15 cellular contexts compared by ENCODE assay signal in the genomic region with DNA sequence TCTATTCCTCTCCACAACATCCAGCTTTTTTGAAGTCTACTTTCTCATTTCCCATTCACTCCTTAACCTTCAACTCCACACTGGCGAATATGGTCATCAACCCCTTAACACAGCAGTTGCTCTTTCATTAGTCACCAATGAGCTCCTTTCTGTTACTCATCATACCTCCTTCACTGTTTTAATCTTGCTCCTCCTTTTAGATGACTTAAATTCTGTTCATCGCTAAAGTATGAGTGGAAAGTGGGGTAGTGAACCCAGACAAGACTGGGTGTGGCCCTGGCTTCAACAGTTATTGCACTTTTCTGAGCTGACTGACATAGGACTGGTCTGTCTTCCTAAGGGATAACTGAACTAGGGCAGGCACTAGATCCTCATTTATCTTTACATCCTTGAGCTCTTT. TPM values are rescaled to one million over a fixed set of nuclear protein-coding genes. Genes with fewer than 3 reads are reported as not detected.
DNase-seq lines count a peak whose midpoint lies in the region; ATAC-seq and TF ChIP-seq lines count a peak whose summit lies in the region.
"Had no signal": no experiment of that assay in that cellular context is flagged by ENCODE, and none has a peak within 500 bp of the region (broad histone marks: within the 10 kb centered on the region; RNA-seq: fewer than 3 reads in every experiment).

No MANE protein-coding gene starts in this region.

- H3K4me3 ChIP-seq in testis: no peak overlapping the region
- H3K4me3 ChIP-seq: left lung had no signal

- no peak for ATAC-seq in GM19395 (IDR thresholded peaks at IDR 0.05; ENCODE audit: unreplicated experiment)
- ATAC-seq: left lung, Panc1, WTC11 had no signal

- no peaks in the 10 kb centered on the region for H3K36me3 ChIP-seq in testis (ENCODE audit: low read depth, missing control alignments)
- H3K36me3 ChIP-seq: left lung had no signal

- no peak for TF ChIP-seq POLR2A in testis (IDR thresholded peaks at IDR 0.05)

- no peak overlapping the region for H3K27ac ChIP-seq in testis
- H3K27ac ChIP-seq: left lung, parathyroid adenoma had no signal

- peak; percentile 6 for DNase-seq in stimulated activated CD4-positive, alpha-beta T cell treated with anti-CD3 and anti-CD28 coated beads, Interleukin-1b, Interleukin-23, amount 100 ng/mL, for 48 hours
- no peak for DNase-seq in stimulated activated CD4-positive, alpha-beta T cell treated with anti-CD3 and anti-CD28 coated beads, Interleukin-12 subunit alpha, Interleukin-12 subunit beta, amount 100 ng/mL, for 4 hours
- DNase-seq in SW 1271 (lab: John Stamatoyannopoulos, UW) (peak; percentile 19 to 26), fibroblast of the conjunctiva (ENCODE audit: low read depth) (peak; percentile 47), testis (no peak), NCI-H146 treated with DMSO at 0.1 percent for 48 hours (lab: John Stamatoyannopoulos, UW; ENCODE audit: unreplicated experiment) (no peak)
- DNase-seq in stimulated activated CD4-positive, alpha-beta T cell treated with anti-CD3 and anti-CD28 coated beads, Interleukin-4, amount 100 ng/mL, for 24 hours: no peak
- DNase-seq: activated naive CD8-positive, alpha-beta T cell treated with anti-CD3 and anti-CD28 coated beads, Interleukin-2, amount 10 ng/mL, durations not matched to agents 7 days and 5 days; CD8-positive, alpha-beta memory T cell; left lung; NCI-H187 had no signal

- no peaks in the 10 kb centered on the region for H3K27me3 ChIP-seq in testis
- H3K27me3 ChIP-seq: left lung had no signal

- no peaks in the 10 kb centered on the region for H3K9me3 ChIP-seq in testis
- H3K9me3 ChIP-seq: left lung had no signal

- intact Hi-C loops in testis (cut with DNase I; ENCODE audit: low total_unique reads): no loop called here

- TF ChIP-seq CTCF in testis (IDR thresholded peaks at IDR 0.05): no peak

- WGBS in testis, 2 donors: 93 to 95% methylated on average over 2 of the region's 2 CpGs

- H3K4me1 ChIP-seq in testis: no peaks in the 10 kb centered on the region
- H3K4me1 ChIP-seq: left lung had no signal

RNA-seq across cellular contexts. Expression of gene AKT3, which starts 51.3 kb away (rescaled TPM):
- total RNA-seq in testis: 10 to 100 TPM; 61.8 to 70.9 TPM
- 32.3 TPM for polyA plus RNA-seq in testis (ENCODE audit: insufficient read depth, low read depth, low replicate concordance)

Comparison
In these comparisons a context has a peak if more than half of its experiments do, and no peak if none do; other contexts are left out.
1. DNase-seq: peak in stimulated activated CD4-positive, alpha-beta T cell treated with anti-CD3 and anti-CD28 coated beads, Interleukin-1b, Interleukin-23, amount 100 ng/mL, for 48 hours (single experiment), SW 1271 (2 of 2) and fibroblast of the conjunctiva (single experiment); none in stimulated activated CD4-positive, alpha-beta T cell treated with anti-CD3 and anti-CD28 coated beads, Interleukin-12 subunit alpha, Interleukin-12 subunit beta, amount 100 ng/mL, for 4 hours (single experiment), testis (single experiment), NCI-H146 treated with DMSO at 0.1 percent for 48 hours (single experiment) and stimulated activated CD4-positive, alpha-beta T cell treated with anti-CD3 and anti-CD28 coated beads, Interleukin-4, amount 100 ng/mL, for 24 hours (single experiment).